Comparison of ENCODE assay signal across 1 cellular context in genomic region chr3:72571638-72572114, GRCh38.
TF ChIP-seq lines count a peak whose summit lies in the region.

No MANE protein-coding gene starts in this region.

TF ChIP-seq in HepG2, 621 proteins besides CTCF, POLR2A, EP300 and RAD21 (continued from another document):
- 0 out of 2 replicates have a peak, but pooled peaks have one; percentile 12 for TF ChIP-seq HMGXB3 (CRISPR knock-in tag; IDR thresholded peaks at IDR 0.05; ENCODE audit: borderline replicate concordance)
- peak; percentile 41; the same call in 1 of the 2 replicates for TF ChIP-seq GFI1 (CRISPR knock-in tag; IDR thresholded peaks at IDR 0.05; ENCODE audit: borderline replicate concordance)
- TF ChIP-seq RXRB (CRISPR knock-in tag; IDR thresholded peaks at IDR 0.05; ENCODE audit: borderline replicate concordance): peak; percentile 78
- 0 out of 2 replicates have a peak, but pooled peaks have one; percentile 43 for TF ChIP-seq POGZ (CRISPR knock-in tag; IDR thresholded peaks at IDR 0.05)
- TF ChIP-seq ZZZ3 (CRISPR knock-in tag; IDR thresholded peaks at IDR 0.05; ENCODE audit: borderline replicate concordance): 0 out of 2 replicates have a peak, but pooled peaks have one; percentile 29
- TF ChIP-seq HDAC2 (CRISPR knock-in tag; IDR thresholded peaks at IDR 0.05): peak; percentile 57
- TF ChIP-seq FOXA3 (CRISPR knock-in tag; IDR thresholded peaks at IDR 0.05): peak; percentile 93
- TF ChIP-seq SP5 (CRISPR knock-in tag; IDR thresholded peaks at IDR 0.05; ENCODE audit: borderline replicate concordance, low read depth): 0 out of 2 replicates have a peak, but pooled peaks have one; percentile 20
- TF ChIP-seq SP140L (CRISPR knock-in tag; IDR thresholded peaks at IDR 0.05; ENCODE audit: borderline replicate concordance): no peak
- no peak for TF ChIP-seq FOXP1 (IDR thresholded peaks at IDR 0.05)
- TF ChIP-seq FOXP1 (CRISPR knock-in tag; IDR thresholded peaks at IDR 0.05): peak; percentile 82
- TF ChIP-seq PHF21A (CRISPR knock-in tag; IDR thresholded peaks at IDR 0.05): peak; percentile 68
- TF ChIP-seq ZNF30 (CRISPR knock-in tag; IDR thresholded peaks at IDR 0.05): no peak
- no peak for TF ChIP-seq SOX13 (IDR thresholded peaks at IDR 0.05)
- peak in 1 of 2 experiments; percentile 79; a peak in 2 of 4 replicates for TF ChIP-seq SOX13 (CRISPR knock-in tag; conservative IDR thresholded peaks at IDR 0.05 in 1 of 2, IDR thresholded peaks at IDR 0.05 in 1 of 2)
- TF ChIP-seq ZNF672 (CRISPR knock-in tag; IDR thresholded peaks at IDR 0.05): no peak
- no peak for TF ChIP-seq ATRX (CRISPR knock-in tag; IDR thresholded peaks at IDR 0.05; ENCODE audit: borderline replicate concordance)
- TF ChIP-seq NCOA2 (CRISPR knock-in tag; IDR thresholded peaks at IDR 0.05): peak; percentile 68
- TF ChIP-seq SRF (IDR thresholded peaks at IDR 0.05; ENCODE audit: low read depth, low read length): 0 out of 2 replicates have a peak, but pooled peaks have one; percentile 36
- TF ChIP-seq, protein P1, sequence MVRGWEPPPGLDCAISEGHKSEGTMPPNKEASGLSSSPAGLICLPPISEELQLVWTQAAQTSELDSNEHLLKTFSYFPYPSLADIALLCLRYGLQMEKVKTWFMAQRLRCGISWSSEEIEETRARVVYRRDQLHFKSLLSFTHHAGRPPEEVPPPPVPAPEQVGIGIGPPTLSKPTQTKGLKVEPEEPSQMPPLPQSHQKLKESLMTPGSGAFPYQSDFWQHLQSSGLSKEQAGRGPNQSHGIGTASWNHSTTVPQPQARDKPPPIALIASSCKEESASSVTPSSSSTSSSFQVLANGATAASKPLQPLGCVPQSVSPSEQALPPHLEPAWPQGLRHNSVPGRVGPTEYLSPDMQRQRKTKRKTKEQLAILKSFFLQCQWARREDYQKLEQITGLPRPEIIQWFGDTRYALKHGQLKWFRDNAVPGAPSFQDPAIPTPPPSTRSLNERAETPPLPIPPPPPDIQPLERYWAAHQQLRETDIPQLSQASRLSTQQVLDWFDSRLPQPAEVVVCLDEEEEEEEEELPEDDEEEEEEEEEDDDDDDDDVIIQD (CRISPR knock-in tag; IDR thresholded peaks at IDR 0.05; ENCODE audit: low read depth): 0 out of 2 replicates have a peak, but pooled peaks have one; percentile 10
- TF ChIP-seq POLR2AphosphoS2 (IDR thresholded peaks at IDR 0.05; ENCODE audit: low read depth, low read length): no peak
- peak; percentile 92 for TF ChIP-seq ELF3 (CRISPR knock-in tag; IDR thresholded peaks at IDR 0.05)
- TF ChIP-seq ZNF232 (CRISPR knock-in tag; IDR thresholded peaks at IDR 0.05; ENCODE audit: borderline replicate concordance): peak; percentile 89
- TF ChIP-seq SP4 (CRISPR knock-in tag; IDR thresholded peaks at IDR 0.05): peak; percentile 30; the same call in 1 of the 2 replicates
- peak; percentile 82 for TF ChIP-seq ARID5B (CRISPR knock-in tag; IDR thresholded peaks at IDR 0.05)
- TF ChIP-seq, protein P2, sequence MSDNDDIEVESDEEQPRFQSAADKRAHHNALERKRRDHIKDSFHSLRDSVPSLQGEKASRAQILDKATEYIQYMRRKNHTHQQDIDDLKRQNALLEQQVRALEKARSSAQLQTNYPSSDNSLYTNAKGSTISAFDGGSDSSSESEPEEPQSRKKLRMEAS (IDR thresholded peaks at IDR 0.05): peak; percentile 14; the same call in 1 of the 2 replicates
- TF ChIP-seq, protein P3, sequence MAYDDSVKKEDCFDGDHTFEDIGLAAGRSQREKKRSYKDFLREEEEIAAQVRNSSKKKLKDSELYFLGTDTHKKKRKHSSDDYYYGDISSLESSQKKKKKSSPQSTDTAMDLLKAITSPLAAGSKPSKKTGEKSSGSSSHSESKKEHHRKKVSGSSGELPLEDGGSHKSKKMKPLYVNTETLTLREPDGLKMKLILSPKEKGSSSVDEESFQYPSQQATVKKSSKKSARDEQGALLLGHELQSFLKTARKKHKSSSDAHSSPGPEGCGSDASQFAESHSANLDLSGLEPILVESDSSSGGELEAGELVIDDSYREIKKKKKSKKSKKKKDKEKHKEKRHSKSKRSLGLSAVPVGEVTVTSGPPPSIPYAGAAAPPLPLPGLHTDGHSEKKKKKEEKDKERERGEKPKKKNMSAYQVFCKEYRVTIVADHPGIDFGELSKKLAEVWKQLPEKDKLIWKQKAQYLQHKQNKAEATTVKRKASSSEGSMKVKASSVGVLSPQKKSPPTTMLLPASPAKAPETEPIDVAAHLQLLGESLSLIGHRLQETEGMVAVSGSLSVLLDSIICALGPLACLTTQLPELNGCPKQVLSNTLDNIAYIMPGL (CRISPR knock-in tag; IDR thresholded peaks at IDR 0.05; ENCODE audit: borderline replicate concordance in 1 of 2, low read depth in 1 of 2): peak in 1 of 2 experiments; percentile 24; a peak in 1 of 4 replicates
- peak; percentile 74 for TF ChIP-seq THAP11 (CRISPR knock-in tag; IDR thresholded peaks at IDR 0.05)
- peak; percentile 74; the same call in 1 of the 2 replicates for TF ChIP-seq ZNF776 (CRISPR knock-in tag; IDR thresholded peaks at IDR 0.05)
- no peak for TF ChIP-seq RELA (CRISPR knock-in tag; IDR thresholded peaks at IDR 0.05)
- no peak for TF ChIP-seq ZNF879 (CRISPR knock-in tag; IDR thresholded peaks at IDR 0.05)
- TF ChIP-seq SALL1 (CRISPR knock-in tag; IDR thresholded peaks at IDR 0.05): peak; percentile 63
- TF ChIP-seq KAT8 (CRISPR knock-in tag; IDR thresholded peaks at IDR 0.05): peak; percentile 81
- no peak for TF ChIP-seq SOX6 (IDR thresholded peaks at IDR 0.05)
- peak; percentile 57; the same call in 1 of the 2 replicates for TF ChIP-seq SOX6 (CRISPR knock-in tag; IDR thresholded peaks at IDR 0.05)
- TF ChIP-seq YEATS2 (CRISPR knock-in tag; IDR thresholded peaks at IDR 0.05; ENCODE audit: borderline replicate concordance): peak; percentile 13; the same call in 1 of the 2 replicates
- TF ChIP-seq GATAD2A (CRISPR knock-in tag; IDR thresholded peaks at IDR 0.05): peak; percentile 79
